In genomic region chr19:48469056-48469881, GRCh38 we compare ENCODE assay signal across 1 cellular context.
TF ChIP-seq lines count a peak whose summit lies in the region.

Gene CYTH2 (plus strand): TSS chr19:48469369. CDS start chr19:48469508, 139 bp downstream.

TF ChIP-seq in HEK293, 187 proteins besides CTCF, POLR2A, EP300 and RAD21 (continued from another document and continues in another):
- TF ChIP-seq KLF9 (tag by site-specific recombination; IDR thresholded peaks at IDR 0.05; ENCODE audit: low read depth) (peak; percentile 89), ZNF473 (tag by site-specific recombination; IDR thresholded peaks at IDR 0.05) (no peak), ZNF391 (tag by site-specific recombination; IDR thresholded peaks at IDR 0.05; ENCODE audit: borderline replicate concordance, low read depth) (peak; percentile 72; the same call in 1 of the 2 replicates), ZNF24 (tag by site-specific recombination; IDR thresholded peaks at IDR 0.05) (no peak), ZNF571 (tag by site-specific recombination; IDR thresholded peaks at IDR 0.05) (no peak), GLIS2 (tag by site-specific recombination; IDR thresholded peaks at IDR 0.05) (no peak; the same call in 1 of the 2 replicates), PATZ1 (tag by site-specific recombination; IDR thresholded peaks at IDR 0.05) (peak; percentile 69; the same call in 1 of the 2 replicates), ZNF366 (tag by site-specific recombination; conservative IDR thresholded peaks at IDR 0.05) (no peak), KLF7 (tag by site-specific recombination; IDR thresholded peaks at IDR 0.05; ENCODE audit: borderline replicate concordance) (peak; percentile 81; the same call in 1 of the 2 replicates), ZNF404 (tag by site-specific recombination; IDR thresholded peaks at IDR 0.05) (no peak), ZNF121 (tag by site-specific recombination; IDR thresholded peaks at IDR 0.05) (no peak), WT1 (tag by site-specific recombination; IDR thresholded peaks at IDR 0.05) (peak; percentile 27; the same call in 1 of the 2 replicates), ZNF621 (tag by site-specific recombination; IDR thresholded peaks at IDR 0.05) (peak; percentile 47; the same call in 1 of the 2 replicates), ZNF211 (tag by site-specific recombination; IDR thresholded peaks at IDR 0.05; ENCODE audit: low read depth) (no peak), ZNF777 (tag by site-specific recombination; IDR thresholded peaks at IDR 0.05; ENCODE audit: borderline replicate concordance) (peak; percentile 68; the same call in 1 of the 2 replicates), ZFP37 (tag by site-specific recombination; IDR thresholded peaks at IDR 0.05) (peak; percentile 83; the same call in 1 of the 2 replicates), YY2 (tag by site-specific recombination; IDR thresholded peaks at IDR 0.05) (peak; percentile 55; the same call in 1 of the 2 replicates), TSHZ1 (tag by site-specific recombination; IDR thresholded peaks at IDR 0.05; ENCODE audit: borderline replicate concordance) (no peak), ZNF658 (tag by site-specific recombination; IDR thresholded peaks at IDR 0.05) (no peak), ELK4 (IDR thresholded peaks at IDR 0.05; ENCODE audit: borderline replicate concordance, low read depth, low read length) (peak; percentile 52; the same call in 1 of the 2 replicates), PRDM1 (tag by site-specific recombination; IDR thresholded peaks at IDR 0.05) (no peak), ZNF394 (tag by site-specific recombination; IDR thresholded peaks at IDR 0.05; ENCODE audit: borderline replicate concordance) (no peak), KLF1 (tag by site-specific recombination; IDR thresholded peaks at IDR 0.05) (peak; percentile 80), ZNF248 (tag by site-specific recombination; IDR thresholded peaks at IDR 0.05) (no peak), ZNF16 (tag by site-specific recombination; IDR thresholded peaks at IDR 0.05; ENCODE audit: low read depth) (no peak), ZNF529 (tag by site-specific recombination; IDR thresholded peaks at IDR 0.05; ENCODE audit: insufficient replicate concordance) (no peak), ZNF112 (tag by site-specific recombination; IDR thresholded peaks at IDR 0.05) (no peak), ZNF670 (tag by site-specific recombination; IDR thresholded peaks at IDR 0.05; ENCODE audit: low read depth) (no peak), ZNF19 (tag by site-specific recombination; IDR thresholded peaks at IDR 0.05; ENCODE audit: low read depth) (no peak), ZNF830 (tag by site-specific recombination; IDR thresholded peaks at IDR 0.05; ENCODE audit: low read depth) (no peak), ZFHX2 (tag by site-specific recombination; conservative IDR thresholded peaks at IDR 0.05) (peak; percentile 37; the same call in 1 of the 2 replicates), ZNF138 (tag by site-specific recombination; IDR thresholded peaks at IDR 0.05; ENCODE audit: borderline replicate concordance) (no peak), ZNF132 (tag by site-specific recombination; IDR thresholded peaks at IDR 0.05; ENCODE audit: borderline replicate concordance) (no peak), ZNF558 (tag by site-specific recombination; IDR thresholded peaks at IDR 0.05) (no peak), ZBTB21 (tag by site-specific recombination; IDR thresholded peaks at IDR 0.05) (0 out of 2 replicates have a peak, but pooled peaks have one; percentile 18), ZXDB (tag by site-specific recombination; IDR thresholded peaks at IDR 0.05) (peak; percentile 87), ZNF664 (tag by site-specific recombination; IDR thresholded peaks at IDR 0.05) (no peak), KLF10 (tag by site-specific recombination; IDR thresholded peaks at IDR 0.05) (peak; percentile 56; the same call in 1 of the 2 replicates), ZNF114 (tag by site-specific recombination; IDR thresholded peaks at IDR 0.05) (no peak), ZNF561 (tag by site-specific recombination; IDR thresholded peaks at IDR 0.05; ENCODE audit: borderline replicate concordance) (peak; percentile 94), GLI4 (tag by site-specific recombination; IDR thresholded peaks at IDR 0.05) (0 out of 2 replicates have a peak, but pooled peaks have one; percentile 62), ZBTB8A (tag by site-specific recombination; IDR thresholded peaks at IDR 0.05) (peak; percentile 100), FEZF1 (tag by site-specific recombination; IDR thresholded peaks at IDR 0.05) (0 out of 2 replicates have a peak, but pooled peaks have one; percentile 13), ZNF184 (tag by site-specific recombination; IDR thresholded peaks at IDR 0.05) (no peak)
- TF ChIP-seq, protein P1, sequence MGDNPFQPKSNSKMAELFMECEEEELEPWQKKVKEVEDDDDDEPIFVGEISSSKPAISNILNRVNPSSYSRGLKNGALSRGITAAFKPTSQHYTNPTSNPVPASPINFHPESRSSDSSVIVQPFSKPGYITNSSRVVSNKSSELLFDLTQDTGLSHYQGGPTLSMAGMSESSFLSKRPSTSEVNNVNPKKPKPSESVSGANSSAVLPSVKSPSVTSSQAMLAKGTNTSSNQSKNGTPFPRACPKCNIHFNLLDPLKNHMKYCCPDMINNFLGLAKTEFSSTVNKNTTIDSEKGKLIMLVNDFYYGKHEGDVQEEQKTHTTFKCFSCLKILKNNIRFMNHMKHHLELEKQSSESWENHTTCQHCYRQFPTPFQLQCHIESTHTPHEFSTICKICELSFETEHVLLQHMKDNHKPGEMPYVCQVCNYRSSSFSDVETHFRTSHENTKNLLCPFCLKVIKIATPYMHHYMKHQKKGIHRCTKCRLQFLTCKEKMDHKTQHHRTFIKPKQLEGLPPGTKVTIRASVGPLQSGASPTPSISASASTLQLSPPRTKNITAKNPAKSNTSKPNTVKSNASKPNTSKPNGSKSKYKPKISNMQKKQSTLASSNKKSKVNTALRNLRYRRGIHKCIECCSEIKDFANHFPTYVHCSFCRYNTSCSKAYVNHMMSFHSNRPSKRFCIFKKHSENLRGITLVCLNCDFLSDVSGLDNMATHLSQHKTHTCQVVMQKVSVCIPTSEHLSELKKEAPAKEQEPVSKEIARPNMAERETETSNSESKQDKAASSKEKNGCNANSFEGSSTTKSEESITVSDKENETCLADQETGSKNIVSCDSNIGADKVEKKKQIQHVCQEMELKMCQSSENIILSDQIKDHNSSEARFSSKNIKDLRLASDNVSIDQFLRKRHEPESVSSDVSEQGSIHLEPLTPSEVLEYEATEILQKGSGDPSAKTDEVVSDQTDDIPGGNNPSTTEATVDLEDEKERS (tag by site-specific recombination; IDR thresholded peaks at IDR 0.05) = no peak
- TF ChIP-seq, protein P2, sequence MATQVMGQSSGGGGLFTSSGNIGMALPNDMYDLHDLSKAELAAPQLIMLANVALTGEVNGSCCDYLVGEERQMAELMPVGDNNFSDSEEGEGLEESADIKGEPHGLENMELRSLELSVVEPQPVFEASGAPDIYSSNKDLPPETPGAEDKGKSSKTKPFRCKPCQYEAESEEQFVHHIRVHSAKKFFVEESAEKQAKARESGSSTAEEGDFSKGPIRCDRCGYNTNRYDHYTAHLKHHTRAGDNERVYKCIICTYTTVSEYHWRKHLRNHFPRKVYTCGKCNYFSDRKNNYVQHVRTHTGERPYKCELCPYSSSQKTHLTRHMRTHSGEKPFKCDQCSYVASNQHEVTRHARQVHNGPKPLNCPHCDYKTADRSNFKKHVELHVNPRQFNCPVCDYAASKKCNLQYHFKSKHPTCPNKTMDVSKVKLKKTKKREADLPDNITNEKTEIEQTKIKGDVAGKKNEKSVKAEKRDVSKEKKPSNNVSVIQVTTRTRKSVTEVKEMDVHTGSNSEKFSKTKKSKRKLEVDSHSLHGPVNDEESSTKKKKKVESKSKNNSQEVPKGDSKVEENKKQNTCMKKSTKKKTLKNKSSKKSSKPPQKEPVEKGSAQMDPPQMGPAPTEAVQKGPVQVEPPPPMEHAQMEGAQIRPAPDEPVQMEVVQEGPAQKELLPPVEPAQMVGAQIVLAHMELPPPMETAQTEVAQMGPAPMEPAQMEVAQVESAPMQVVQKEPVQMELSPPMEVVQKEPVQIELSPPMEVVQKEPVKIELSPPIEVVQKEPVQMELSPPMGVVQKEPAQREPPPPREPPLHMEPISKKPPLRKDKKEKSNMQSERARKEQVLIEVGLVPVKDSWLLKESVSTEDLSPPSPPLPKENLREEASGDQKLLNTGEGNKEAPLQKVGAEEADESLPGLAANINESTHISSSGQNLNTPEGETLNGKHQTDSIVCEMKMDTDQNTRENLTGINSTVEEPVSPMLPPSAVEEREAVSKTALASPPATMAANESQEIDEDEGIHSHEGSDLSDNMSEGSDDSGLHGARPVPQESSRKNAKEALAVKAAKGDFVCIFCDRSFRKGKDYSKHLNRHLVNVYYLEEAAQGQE (tag by site-specific recombination; IDR thresholded peaks at IDR 0.05) = 0 out of 2 replicates have a peak, but pooled peaks have one; percentile 35
